ENCODE assay signal across 17 cellular contexts in genomic region chr2:127792805-127793204, GRCh38. TPM values are rescaled to one million over a fixed set of nuclear protein-coding genes. Genes with fewer than 3 reads are reported as not detected.
A peak's percentile ranks its signal among the peaks of the same experiment; 100 is the strongest.
DNase-seq lines count a peak whose midpoint lies in the region; ATAC-seq, FAIRE-seq and TF ChIP-seq lines count a peak whose summit lies in the region.
"Had no signal": no experiment of that assay in that cellular context is flagged by ENCODE, and none has a peak within 500 bp of the region (broad histone marks: within the 10 kb centered on the region; RNA-seq: fewer than 3 reads in every experiment).

No MANE protein-coding gene starts in this region.

- 87% methylated on average over 4 of the region's 4 CpGs for WGBS in A549 (ENCODE audit: missing lambda C conversion rate)

- no peak for TF ChIP-seq RAD21 in A549 (conservative IDR thresholded peaks at IDR 0.05 in 1 of 2, IDR thresholded peaks at IDR 0.05 in 1 of 2)

- no peak overlapping the region for H3K4me3 ChIP-seq in A549
- H3K4me3 ChIP-seq: BLaER1 treated with 17β-estradiol and CSF1 and Interleukin-3, amounts not matched to agents 10 nM and 100 nM; GM12878; GM23338 had no signal

- H3K9me3 ChIP-seq in A549 (no peaks in the 10 kb centered on the region), T-helper 17 cell (ENCODE audit: control insufficient read depth, low read length, poor library complexity, severe bottlenecking) (no peaks in the 10 kb centered on the region)

- no peaks in the 10 kb centered on the region for H3K4me1 ChIP-seq in A549

- POLR2A ChIA-PET in activated CD8-positive, alpha-beta T cell treated with anti-CD3 and anti-CD28 coated beads for 36 hours (lab: Charles Lee): no interaction called here
- POLR2A ChIA-PET in activated CD8-positive, alpha-beta T cell treated with anti-CD3 and anti-CD28 coated beads, Interleukin-2, amount 10 ng/mL, durations not matched to agents 7 days and 5 days (lab: Charles Lee): no interaction called here
- POLR2A ChIA-PET in A549 (lab: Yijun Ruan, JAX): no interaction called here

- H3K4me2 ChIP-seq in A549: no peak overlapping the region
- H3K4me2 ChIP-seq: BLaER1 treated with 17β-estradiol and CSF1 and Interleukin-3, amounts not matched to agents 10 nM and 100 nM; GM23338 had no signal

- no peak for FAIRE-seq in A549 (lab: Jason Lieb, UNC)
- FAIRE-seq: GM12878, GM18507 had no signal

- CTCF ChIA-PET in activated CD8-positive, alpha-beta T cell treated with anti-CD3 and anti-CD28 coated beads for 36 hours (lab: Charles Lee): interaction anchor here (1.2 to 1.3 kb wide), 2 partner anchors 14 to 32 kb away, joined by 3 to 4 read pairs; no protein-coding TSS in a partner anchor
- CTCF ChIA-PET in activated CD8-positive, alpha-beta T cell treated with anti-CD3 and anti-CD28 coated beads, Interleukin-2, amount 10 ng/mL, durations not matched to agents 7 days and 5 days (lab: Charles Lee): interaction anchor here (1.3 kb wide), 1 partner anchor 8 kb away, joined by 3 read pairs; no protein-coding TSS in a partner anchor
- CTCF ChIA-PET in A549 (lab: Yijun Ruan, JAX): no interaction called here

- no peak overlapping the region for H3K4me3 Mint-ChIP-seq in activated CD8-positive, alpha-beta T cell treated with anti-CD3 and anti-CD28 coated beads for 36 hours
- no peak overlapping the region for H3K4me3 Mint-ChIP-seq in activated CD8-positive, alpha-beta T cell treated with anti-CD3 and anti-CD28 coated beads, Interleukin-2, amount 10 ng/mL, durations not matched to agents 7 days and 5 days
- H3K4me3 Mint-ChIP-seq in T-helper 17 cell (no peak overlapping the region), endothelial cell (ENCODE audit: unreplicated experiment) (peak overlapping the region; percentile 16)
- H3K4me3 Mint-ChIP-seq: GM23338, H9 had no signal

- ATAC-seq in activated CD8-positive, alpha-beta T cell treated with anti-CD3 and anti-CD28 coated beads for 36 hours: no peak
- no peak for ATAC-seq in activated CD8-positive, alpha-beta T cell treated with anti-CD3 and anti-CD28 coated beads, Interleukin-2, amount 10 ng/mL, durations not matched to agents 7 days and 5 days
- ATAC-seq in A549 (no peak), T-helper 17 cell (no peak), GM19452 (IDR thresholded peaks at IDR 0.05; ENCODE audit: unreplicated experiment) (no peak), HG02938 (IDR thresholded peaks at IDR 0.05; ENCODE audit: unreplicated experiment) (no peak)
- ATAC-seq: GM12878, GM23338 had no signal

- no peak for TF ChIP-seq CTCF in activated CD8-positive, alpha-beta T cell treated with anti-CD3 and anti-CD28 coated beads for 36 hours (IDR thresholded peaks at IDR 0.05)
- TF ChIP-seq CTCF in A549 (IDR thresholded peaks at IDR 0.05): no peak
- no peak for TF ChIP-seq CTCF in endothelial cell (IDR thresholded peaks at IDR 0.05; ENCODE audit: unreplicated experiment)

- no peaks in the 10 kb centered on the region for H3K27me3 Mint-ChIP-seq in activated CD8-positive, alpha-beta T cell treated with anti-CD3 and anti-CD28 coated beads for 36 hours
- H3K27me3 Mint-ChIP-seq in activated CD8-positive, alpha-beta T cell treated with anti-CD3 and anti-CD28 coated beads, Interleukin-2, amount 10 ng/mL, durations not matched to agents 7 days and 5 days (ENCODE audit: low read depth): no peaks in the 10 kb centered on the region
- H3K27me3 Mint-ChIP-seq in T-helper 17 cell (no peaks in the 10 kb centered on the region), endothelial cell (ENCODE audit: unreplicated experiment) (peaks cover 3% of the 10 kb centered on the region)
- H3K27me3 Mint-ChIP-seq: CD4-positive, CD25-positive, alpha-beta regulatory T cell had no signal

- TF ChIP-seq EP300 in A549 (IDR thresholded peaks at IDR 0.05): no peak

- H3K4me1 Mint-ChIP-seq in activated CD8-positive, alpha-beta T cell treated with anti-CD3 and anti-CD28 coated beads for 36 hours (ENCODE audit: low read depth): peaks cover 41% of the 10 kb centered on the region
- peaks cover 18% of the 10 kb centered on the region for H3K4me1 Mint-ChIP-seq in activated CD8-positive, alpha-beta T cell treated with anti-CD3 and anti-CD28 coated beads, Interleukin-2, amount 10 ng/mL, durations not matched to agents 7 days and 5 days (ENCODE audit: low read depth)
- H3K4me1 Mint-ChIP-seq in T-helper 17 cell: peaks cover 33% of the 10 kb centered on the region
- H3K4me1 Mint-ChIP-seq in endothelial cell (ENCODE audit: unreplicated experiment): no peaks in the 10 kb centered on the region
- H3K4me1 Mint-ChIP-seq: GM23338, H9 had no signal

- peaks cover 26% of the 10 kb centered on the region for H3K36me3 Mint-ChIP-seq in activated CD8-positive, alpha-beta T cell treated with anti-CD3 and anti-CD28 coated beads for 36 hours (ENCODE audit: low read depth)
- H3K36me3 Mint-ChIP-seq in activated CD8-positive, alpha-beta T cell treated with anti-CD3 and anti-CD28 coated beads, Interleukin-2, amount 10 ng/mL, durations not matched to agents 7 days and 5 days (ENCODE audit: low read depth): peaks cover 29% of the 10 kb centered on the region
- H3K36me3 Mint-ChIP-seq in T-helper 17 cell (ENCODE audit: low read depth) (peaks cover 4% of the 10 kb centered on the region), endothelial cell (ENCODE audit: low read depth, unreplicated experiment) (peaks cover 11% of the 10 kb centered on the region)

- no peaks in the 10 kb centered on the region for H3K9me3 Mint-ChIP-seq in activated CD8-positive, alpha-beta T cell treated with anti-CD3 and anti-CD28 coated beads for 36 hours
- H3K9me3 Mint-ChIP-seq in activated CD8-positive, alpha-beta T cell treated with anti-CD3 and anti-CD28 coated beads, Interleukin-2, amount 10 ng/mL, durations not matched to agents 7 days and 5 days (ENCODE audit: insufficient read depth): no peaks in the 10 kb centered on the region
- H3K9me3 Mint-ChIP-seq in endothelial cell (ENCODE audit: unreplicated experiment): no peaks in the 10 kb centered on the region

- no peak for TF ChIP-seq POLR2A in A549 (IDR thresholded peaks at IDR 0.05; ENCODE audit: low read length)

- intact Hi-C loops in activated CD8-positive, alpha-beta T cell treated with anti-CD3 and anti-CD28 coated beads for 36 hours (cut with micrococcal nuclease): no loop called here

- H3K27ac ChIP-seq in A549: no peak overlapping the region
- H3K27ac ChIP-seq: BLaER1 treated with 17β-estradiol and CSF1 and Interleukin-3, amounts not matched to agents 10 nM and 100 nM had no signal

- H3K27ac Mint-ChIP-seq in activated CD8-positive, alpha-beta T cell treated with anti-CD3 and anti-CD28 coated beads for 36 hours: peak overlapping the region; percentile 0
- H3K27ac Mint-ChIP-seq in activated CD8-positive, alpha-beta T cell treated with anti-CD3 and anti-CD28 coated beads, Interleukin-2, amount 10 ng/mL, durations not matched to agents 7 days and 5 days: no peak overlapping the region
- H3K27ac Mint-ChIP-seq in T-helper 17 cell (peak overlapping the region; percentile 11), endothelial cell (ENCODE audit: unreplicated experiment) (no peak overlapping the region)
- H3K27ac Mint-ChIP-seq: GM23338, H9 had no signal

- no peak for DNase-seq in activated CD8-positive, alpha-beta T cell treated with anti-CD3 and anti-CD28 coated beads for 36 hours
- DNase-seq in activated CD8-positive, alpha-beta T cell treated with anti-CD3 and anti-CD28 coated beads, Interleukin-2, amount 10 ng/mL, durations not matched to agents 7 days and 5 days: no peak
- no peak for DNase-seq in A549 (ENCODE audit: low read depth in 1 of 2, low spot score in 1 of 2)
- DNase-seq in T-helper 17 cell: no peak
- DNase-seq in endothelial cell (ENCODE audit: low spot score): no peak
- DNase-seq: 8988T; ACHN; Calu3; CD4-positive, CD25-positive, alpha-beta regulatory T cell; DMS 273 treated with DMSO at 0.1 percent for 48 hours; H9 had no signal

TF ChIP-seq in A549, 52 proteins besides CTCF, POLR2A, EP300 and RAD21:
- no peak for TF ChIP-seq RARB (CRISPR knock-in tag; IDR thresholded peaks at IDR 0.05)
- no peak for TF ChIP-seq FOSL2 (IDR thresholded peaks at IDR 0.05)
- no peak for TF ChIP-seq FOSL2 (CRISPR knock-in tag; IDR thresholded peaks at IDR 0.05)
- TF ChIP-seq MAZ (IDR thresholded peaks at IDR 0.05; ENCODE audit: borderline replicate concordance, low read depth, low read length): no peak
- no peak for TF ChIP-seq KDM1A (IDR thresholded peaks at IDR 0.05; ENCODE audit: low read depth)
- TF ChIP-seq ESRRA (IDR thresholded peaks at IDR 0.05; ENCODE audit: borderline replicate concordance, low read length): no peak
- TF ChIP-seq MAFK (IDR thresholded peaks at IDR 0.05; ENCODE audit: partially characterized antibody): peak; percentile 84
- TF ChIP-seq NFE2L2 (conservative IDR thresholded peaks at IDR 0.05; ENCODE audit: low read length): no peak

RNA-seq across cellular contexts. Expression of gene WDR33, which starts 18.2 kb away (rescaled TPM):
- 10 to 100 TPM; 71.4 to 74.6 TPM for total RNA-seq in activated CD8-positive, alpha-beta T cell treated with anti-CD3 and anti-CD28 coated beads for 36 hours
- 10 to 100 TPM; 64.3 to 68.3 TPM for total RNA-seq in activated CD8-positive, alpha-beta T cell treated with anti-CD3 and anti-CD28 coated beads, Interleukin-2, amount 10 ng/mL, durations not matched to agents 7 days and 5 days
- polyA plus RNA-seq in A549 (2011; rRNA removed) (52.1 and 67.1 TPM in 2 replicates), A549 (2017; fragmentation: RNase III; extraction: RNeasy Plus Mini Kit Qiagen cat#74134 plus additional on column Dnase treatment) (21.1 to 21.3 TPM (median 21.3 TPM) in 3 replicates)
- polyA plus RNA-seq in A549 (2012; cell fraction: cytosol; rRNA removed): 10.1 and 11.4 TPM in 2 replicates
- 12.0 and 12.9 TPM in 2 replicates for polyA plus RNA-seq in A549 (2012; cell fraction: nucleus; rRNA removed)
- polyA minus RNA-seq in A549 (2011; rRNA and poly(A)+ RNA removed): 48.0 and 49.3 TPM in 2 replicates
- total RNA-seq in T-helper 17 cell (10 to 100 TPM; 55.2 to 61.8 TPM), endothelial cell (ENCODE audit: unreplicated experiment) (52.1 TPM)

Comparison
In these comparisons a context has a peak if more than half of its experiments do, and no peak if none do; other contexts are left out.
1. H3K27ac Mint-ChIP-seq: peak in activated CD8-positive, alpha-beta T cell treated with anti-CD3 and anti-CD28 coated beads for 36 hours (single experiment) and T-helper 17 cell (single experiment); none in activated CD8-positive, alpha-beta T cell treated with anti-CD3 and anti-CD28 coated beads, Interleukin-2, amount 10 ng/mL, durations not matched to agents 7 days and 5 days (single experiment) and endothelial cell (single experiment).